Comparison of ENCODE assay signal across 1 cellular context in genomic region chr12:130916251-130916911, GRCh38.
TF ChIP-seq lines count a peak whose summit lies in the region.

No MANE protein-coding gene starts in this region.

TF ChIP-seq in HepG2, 621 proteins besides CTCF, POLR2A, EP300 and RAD21 (continues in another document):
- TF ChIP-seq, protein P1, sequence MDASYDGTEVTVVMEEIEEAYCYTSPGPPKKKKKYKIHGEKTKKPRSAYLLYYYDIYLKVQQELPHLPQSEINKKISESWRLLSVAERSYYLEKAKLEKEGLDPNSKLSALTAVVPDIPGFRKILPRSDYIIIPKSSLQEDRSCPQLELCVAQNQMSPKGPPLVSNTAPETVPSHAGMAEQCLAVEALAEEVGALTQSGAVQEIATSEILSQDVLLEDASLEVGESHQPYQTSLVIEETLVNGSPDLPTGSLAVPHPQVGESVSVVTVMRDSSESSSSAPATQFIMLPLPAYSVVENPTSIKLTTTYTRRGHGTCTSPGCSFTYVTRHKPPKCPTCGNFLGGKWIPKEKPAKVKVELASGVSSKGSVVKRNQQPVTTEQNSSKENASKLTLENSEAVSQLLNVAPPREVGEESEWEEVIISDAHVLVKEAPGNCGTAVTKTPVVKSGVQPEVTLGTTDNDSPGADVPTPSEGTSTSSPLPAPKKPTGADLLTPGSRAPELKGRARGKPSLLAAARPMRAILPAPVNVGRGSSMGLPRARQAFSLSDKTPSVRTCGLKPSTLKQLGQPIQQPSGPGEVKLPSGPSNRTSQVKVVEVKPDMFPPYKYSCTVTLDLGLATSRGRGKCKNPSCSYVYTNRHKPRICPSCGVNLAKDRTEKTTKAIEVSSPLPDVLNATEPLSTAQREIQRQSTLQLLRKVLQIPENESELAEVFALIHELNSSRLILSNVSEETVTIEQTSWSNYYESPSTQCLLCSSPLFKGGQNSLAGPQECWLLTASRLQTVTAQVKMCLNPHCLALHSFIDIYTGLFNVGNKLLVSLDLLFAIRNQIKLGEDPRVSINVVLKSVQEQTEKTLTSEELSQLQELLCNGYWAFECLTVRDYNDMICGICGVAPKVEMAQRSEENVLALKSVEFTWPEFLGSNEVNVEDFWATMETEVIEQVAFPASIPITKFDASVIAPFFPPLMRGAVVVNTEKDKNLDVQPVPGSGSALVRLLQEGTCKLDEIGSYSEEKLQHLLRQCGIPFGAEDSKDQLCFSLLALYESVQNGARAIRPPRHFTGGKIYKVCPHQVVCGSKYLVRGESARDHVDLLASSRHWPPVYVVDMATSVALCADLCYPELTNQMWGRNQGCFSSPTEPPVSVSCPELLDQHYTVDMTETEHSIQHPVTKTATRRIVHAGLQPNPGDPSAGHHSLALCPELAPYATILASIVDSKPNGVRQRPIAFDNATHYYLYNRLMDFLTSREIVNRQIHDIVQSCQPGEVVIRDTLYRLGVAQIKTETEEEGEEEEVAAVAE (CRISPR knock-in tag; IDR thresholded peaks at IDR 0.05; ENCODE audit: borderline replicate concordance), result 0 out of 2 replicates have a peak, but pooled peaks have one; percentile 54
- TF ChIP-seq XRCC5 (optimal IDR thresholded peaks at IDR 0.05; ENCODE audit: low read length) (peak; percentile 73), RXRB (CRISPR knock-in tag; IDR thresholded peaks at IDR 0.05; ENCODE audit: borderline replicate concordance) (peak; percentile 55; the same call in 1 of the 2 replicates), KLF16 (CRISPR knock-in tag; IDR thresholded peaks at IDR 0.05) (0 out of 4 replicates have a peak, but pooled peaks of 1 of the 2 experiments have one; percentile 39), ZNF619 (CRISPR knock-in tag; IDR thresholded peaks at IDR 0.05) (0 out of 2 replicates have a peak, but pooled peaks have one; percentile 84), TRIM22 (IDR thresholded peaks at IDR 0.05) (no peak), USF2 (IDR thresholded peaks at IDR 0.05; ENCODE audit: low read depth, low read length) (no peak), USF2 (CRISPR knock-in tag; IDR thresholded peaks at IDR 0.05; ENCODE audit: borderline replicate concordance) (no peak), MXD4 (CRISPR knock-in tag; IDR thresholded peaks at IDR 0.05) (no peak), NFE2L2 (IDR thresholded peaks at IDR 0.05; ENCODE audit: low read length) (peak; percentile 36; the same call in 1 of the 2 replicates), ZNF543 (CRISPR knock-in tag; IDR thresholded peaks at IDR 0.05) (no peak), RARA (CRISPR knock-in tag; IDR thresholded peaks at IDR 0.05) (0 out of 2 replicates have a peak, but pooled peaks have one; percentile 16), ZNF597 (CRISPR knock-in tag; IDR thresholded peaks at IDR 0.05) (no peak), ZNF263 (CRISPR knock-in tag; IDR thresholded peaks at IDR 0.05) (peak; percentile 23; the same call in 1 of the 2 replicates), SP2 (CRISPR knock-in tag; IDR thresholded peaks at IDR 0.05) (no peak), YY1 (IDR thresholded peaks at IDR 0.05; ENCODE audit: insufficient read depth, insufficient replicate concordance, low read depth, low read length) (peak; percentile 34), PITX1 (CRISPR knock-in tag; IDR thresholded peaks at IDR 0.05) (peak; percentile 17; the same call in 1 of the 2 replicates), MAZ (IDR thresholded peaks at IDR 0.05; ENCODE audit: borderline replicate concordance, low read depth, low read length) (no peak), MAZ (CRISPR knock-in tag; IDR thresholded peaks at IDR 0.05; ENCODE audit: low read depth) (0 out of 2 replicates have a peak, but pooled peaks have one; percentile 23), ZNF572 (CRISPR knock-in tag; IDR thresholded peaks at IDR 0.05) (no peak), MED8 (CRISPR knock-in tag; IDR thresholded peaks at IDR 0.05; ENCODE audit: insufficient replicate concordance) (no peak), REPIN1 (CRISPR knock-in tag; IDR thresholded peaks at IDR 0.05; ENCODE audit: borderline replicate concordance, low read depth) (0 out of 2 replicates have a peak, but pooled peaks have one; percentile 62), ZNF782 (CRISPR knock-in tag; IDR thresholded peaks at IDR 0.05; ENCODE audit: borderline replicate concordance) (no peak), TBP (CRISPR knock-in tag; IDR thresholded peaks at IDR 0.05) (no peak), ETV5 (CRISPR knock-in tag; IDR thresholded peaks at IDR 0.05; ENCODE audit: borderline replicate concordance) (0 out of 2 replicates have a peak, but pooled peaks have one; percentile 11), MYC (CRISPR knock-in tag; IDR thresholded peaks at IDR 0.05; ENCODE audit: borderline replicate concordance) (no peak), ZFP62 (CRISPR knock-in tag; IDR thresholded peaks at IDR 0.05) (no peak)
- TF ChIP-seq, protein P2, sequence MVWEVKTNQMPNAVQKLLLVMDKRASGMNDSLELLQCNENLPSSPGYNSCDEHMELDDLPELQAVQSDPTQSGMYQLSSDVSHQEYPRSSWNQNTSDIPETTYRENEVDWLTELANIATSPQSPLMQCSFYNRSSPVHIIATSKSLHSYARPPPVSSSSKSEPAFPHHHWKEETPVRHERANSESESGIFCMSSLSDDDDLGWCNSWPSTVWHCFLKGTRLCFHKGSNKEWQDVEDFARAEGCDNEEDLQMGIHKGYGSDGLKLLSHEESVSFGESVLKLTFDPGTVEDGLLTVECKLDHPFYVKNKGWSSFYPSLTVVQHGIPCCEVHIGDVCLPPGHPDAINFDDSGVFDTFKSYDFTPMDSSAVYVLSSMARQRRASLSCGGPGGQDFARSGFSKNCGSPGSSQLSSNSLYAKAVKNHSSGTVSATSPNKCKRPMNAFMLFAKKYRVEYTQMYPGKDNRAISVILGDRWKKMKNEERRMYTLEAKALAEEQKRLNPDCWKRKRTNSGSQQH (CRISPR knock-in tag; IDR thresholded peaks at IDR 0.05; ENCODE audit: low read depth), result 0 out of 2 replicates have a peak, but pooled peaks have one; percentile 33
- TF ChIP-seq, protein P3, sequence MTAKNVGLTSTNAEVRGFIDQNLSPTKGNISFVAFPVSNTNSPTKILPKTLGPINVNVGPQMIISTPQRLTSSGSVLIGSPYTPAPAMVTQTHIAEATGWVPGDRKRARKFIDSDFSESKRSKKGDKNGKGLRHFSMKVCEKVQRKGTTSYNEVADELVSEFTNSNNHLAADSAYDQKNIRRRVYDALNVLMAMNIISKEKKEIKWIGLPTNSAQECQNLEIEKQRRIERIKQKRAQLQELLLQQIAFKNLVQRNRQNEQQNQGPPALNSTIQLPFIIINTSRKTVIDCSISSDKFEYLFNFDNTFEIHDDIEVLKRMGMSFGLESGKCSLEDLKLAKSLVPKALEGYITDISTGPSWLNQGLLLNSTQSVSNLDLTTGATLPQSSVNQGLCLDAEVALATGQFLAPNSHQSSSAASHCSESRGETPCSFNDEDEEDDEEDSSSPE (CRISPR knock-in tag; IDR thresholded peaks at IDR 0.05), result peak; percentile 81
- TF ChIP-seq, protein P4, sequence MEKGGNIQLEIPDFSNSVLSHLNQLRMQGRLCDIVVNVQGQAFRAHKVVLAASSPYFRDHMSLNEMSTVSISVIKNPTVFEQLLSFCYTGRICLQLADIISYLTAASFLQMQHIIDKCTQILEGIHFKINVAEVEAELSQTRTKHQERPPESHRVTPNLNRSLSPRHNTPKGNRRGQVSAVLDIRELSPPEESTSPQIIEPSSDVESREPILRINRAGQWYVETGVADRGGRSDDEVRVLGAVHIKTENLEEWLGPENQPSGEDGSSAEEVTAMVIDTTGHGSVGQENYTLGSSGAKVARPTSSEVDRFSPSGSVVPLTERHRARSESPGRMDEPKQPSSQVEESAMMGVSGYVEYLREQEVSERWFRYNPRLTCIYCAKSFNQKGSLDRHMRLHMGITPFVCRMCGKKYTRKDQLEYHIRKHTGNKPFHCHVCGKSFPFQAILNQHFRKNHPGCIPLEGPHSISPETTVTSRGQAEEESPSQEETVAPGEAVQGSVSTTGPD (CRISPR knock-in tag; IDR thresholded peaks at IDR 0.05), result no peak
- TF ChIP-seq, protein P5, sequence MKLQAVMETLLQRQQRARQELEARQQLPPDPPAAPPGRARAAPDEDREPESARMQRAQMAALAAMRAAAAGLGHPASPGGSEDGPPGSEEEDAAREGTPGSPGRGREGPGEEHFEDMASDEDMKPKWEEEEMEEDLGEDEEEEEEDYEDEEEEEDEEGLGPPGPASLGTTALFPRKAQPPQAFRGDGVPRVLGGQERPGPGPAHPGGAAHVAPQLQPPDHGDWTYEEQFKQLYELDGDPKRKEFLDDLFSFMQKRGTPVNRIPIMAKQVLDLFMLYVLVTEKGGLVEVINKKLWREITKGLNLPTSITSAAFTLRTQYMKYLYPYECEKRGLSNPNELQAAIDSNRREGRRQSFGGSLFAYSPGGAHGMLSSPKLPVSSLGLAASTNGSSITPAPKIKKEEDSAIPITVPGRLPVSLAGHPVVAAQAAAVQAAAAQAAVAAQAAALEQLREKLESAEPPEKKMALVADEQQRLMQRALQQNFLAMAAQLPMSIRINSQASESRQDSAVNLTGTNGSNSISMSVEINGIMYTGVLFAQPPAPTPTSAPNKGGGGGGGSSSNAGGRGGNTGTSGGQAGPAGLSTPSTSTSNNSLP (IDR thresholded peaks at IDR 0.05; ENCODE audit: low read depth, low read length), result peak; percentile 58; the same call in 1 of the 2 replicates
- TF ChIP-seq, protein P6, sequence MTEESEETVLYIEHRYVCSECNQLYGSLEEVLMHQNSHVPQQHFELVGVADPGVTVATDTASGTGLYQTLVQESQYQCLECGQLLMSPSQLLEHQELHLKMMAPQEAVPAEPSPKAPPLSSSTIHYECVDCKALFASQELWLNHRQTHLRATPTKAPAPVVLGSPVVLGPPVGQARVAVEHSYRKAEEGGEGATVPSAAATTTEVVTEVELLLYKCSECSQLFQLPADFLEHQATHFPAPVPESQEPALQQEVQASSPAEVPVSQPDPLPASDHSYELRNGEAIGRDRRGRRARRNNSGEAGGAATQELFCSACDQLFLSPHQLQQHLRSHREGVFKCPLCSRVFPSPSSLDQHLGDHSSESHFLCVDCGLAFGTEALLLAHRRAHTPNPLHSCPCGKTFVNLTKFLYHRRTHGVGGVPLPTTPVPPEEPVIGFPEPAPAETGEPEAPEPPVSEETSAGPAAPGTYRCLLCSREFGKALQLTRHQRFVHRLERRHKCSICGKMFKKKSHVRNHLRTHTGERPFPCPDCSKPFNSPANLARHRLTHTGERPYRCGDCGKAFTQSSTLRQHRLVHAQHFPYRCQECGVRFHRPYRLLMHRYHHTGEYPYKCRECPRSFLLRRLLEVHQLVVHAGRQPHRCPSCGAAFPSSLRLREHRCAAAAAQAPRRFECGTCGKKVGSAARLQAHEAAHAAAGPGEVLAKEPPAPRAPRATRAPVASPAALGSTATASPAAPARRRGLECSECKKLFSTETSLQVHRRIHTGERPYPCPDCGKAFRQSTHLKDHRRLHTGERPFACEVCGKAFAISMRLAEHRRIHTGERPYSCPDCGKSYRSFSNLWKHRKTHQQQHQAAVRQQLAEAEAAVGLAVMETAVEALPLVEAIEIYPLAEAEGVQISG (CRISPR knock-in tag; IDR thresholded peaks at IDR 0.05), result peak; percentile 57; the same call in 1 of the 2 replicates
- TF ChIP-seq, protein P7, sequence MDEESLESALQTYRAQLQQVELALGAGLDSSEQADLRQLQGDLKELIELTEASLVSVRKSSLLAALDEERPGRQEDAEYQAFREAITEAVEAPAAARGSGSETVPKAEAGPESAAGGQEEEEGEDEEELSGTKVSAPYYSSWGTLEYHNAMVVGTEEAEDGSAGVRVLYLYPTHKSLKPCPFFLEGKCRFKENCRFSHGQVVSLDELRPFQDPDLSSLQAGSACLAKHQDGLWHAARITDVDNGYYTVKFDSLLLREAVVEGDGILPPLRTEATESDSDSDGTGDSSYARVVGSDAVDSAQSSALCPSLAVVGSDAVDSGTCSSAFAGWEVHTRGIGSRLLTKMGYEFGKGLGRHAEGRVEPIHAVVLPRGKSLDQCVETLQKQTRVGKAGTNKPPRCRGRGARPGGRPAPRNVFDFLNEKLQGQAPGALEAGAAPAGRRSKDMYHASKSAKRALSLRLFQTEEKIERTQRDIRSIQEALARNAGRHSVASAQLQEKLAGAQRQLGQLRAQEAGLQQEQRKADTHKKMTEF (CRISPR knock-in tag; IDR thresholded peaks at IDR 0.05), result peak; percentile 23; the same call in 1 of the 2 replicates
